Comparison of ENCODE assay signal across 8 cellular contexts in genomic region chr19:57280165-57280912, GRCh38. TPM values are rescaled to one million over a fixed set of nuclear protein-coding genes. Genes with fewer than 3 reads are reported as not detected.
DNase-seq lines count a peak whose midpoint lies in the region; ATAC-seq, FAIRE-seq and TF ChIP-seq lines count a peak whose summit lies in the region.

Gene ZNF460, plus strand, starts transcription at chr19:57280485. Its CDS starts 322 bp downstream, at chr19:57280807.

- ATAC-seq in HG02884 (IDR thresholded peaks at IDR 0.05; ENCODE audit: unreplicated experiment) (peak; percentile 63), left ventricle myocardium superior (peak; percentile 97), psoas muscle (peak; percentile 92 to 95 (median 94))

- no peaks in the 10 kb centered on the region for H3K9me3 ChIP-seq in psoas muscle

- H3K27me3 ChIP-seq in psoas muscle (ENCODE audit: insufficient read depth in 3 of 3, low read length in 2 of 3), result no peaks in the 10 kb centered on the region

- WGBS in psoas muscle, 3 donors, result 0 to 1% (median 0%) methylated on average over 60 to 69 of the region's 69 CpGs

- intact Hi-C loops in left ventricle myocardium superior (cut with micrococcal nuclease) (no loop called here), psoas muscle (cut with DNase I) (loop anchor here (1.0 to 5.0 kb wide), 4 partner anchors 37 to 83 kb away; partner anchors contain the start of genes TRAPPC2B (in 1 of the 2), ZNF543 (in 1 of the 2), ZNF547 (in 1 of the 2) and ZNF805 (in 1 of the 2))

- H3K36me3 ChIP-seq in psoas muscle (ENCODE audit: insufficient read depth in 1 of 2, low read depth in 1 of 2), result peaks cover 5 to 38% of the 10 kb centered on the region in 2 donors

- H3K27ac ChIP-seq in psoas muscle, result peak within 1 kb of the TSS; percentile 99

- peak within 1 kb of the TSS; percentile 86 for H3K4me3 ChIP-seq in psoas muscle

- FAIRE-seq in urothelium cell line (lab: Jason Lieb, UNC), result no peak

- peaks cover 36% of the 10 kb centered on the region for H3K4me1 ChIP-seq in psoas muscle

- TF ChIP-seq CTCF in psoas muscle (IDR thresholded peaks at IDR 0.05), result no peak

- TF ChIP-seq POLR2A in GM15510 (IDR thresholded peaks at IDR 0.05; ENCODE audit: borderline replicate concordance, extremely low read depth, insufficient read length), result peak; percentile 29

- DNase-seq in NCI-H146 treated with DMSO at 0.1 percent for 48 hours (lab: John Stamatoyannopoulos, UW; ENCODE audit: unreplicated experiment) (peak; percentile 94), T-helper 1 cell (peak; percentile 90 to 97 (median 92)), amygdala (lab: John Stamatoyannopoulos, UW) (peak in 55 of 56 donors; percentile 76 to 98 (median 92)), left ventricle myocardium superior (peak; percentile 98), psoas muscle (peak; percentile 97 to 99), urothelium cell line (ENCODE audit: low spot score) (peak; percentile 96)

RNA-seq across cellular contexts. Expression of gene ZNF460, which starts in this region (rescaled TPM):
- 26.4 TPM for total RNA-seq in left ventricle myocardium superior
- 10 to 100 TPM; 30.1 to 54.0 (median 38.1) TPM for total RNA-seq in psoas muscle
- polyA plus RNA-seq in psoas muscle, result 1 to 10 TPM; 1.0 to 7.0 (median 1.1) TPM

Comparison
In these comparisons a context has a peak if more than half of its experiments do, and no peak if none do; other contexts are left out.
1. Peak in every context shown above with its lines: DNase-seq, ATAC-seq, H3K4me3 ChIP-seq and H3K27ac ChIP-seq.